ENCODE assay signal across 18 cellular contexts in the genomic region with DNA sequence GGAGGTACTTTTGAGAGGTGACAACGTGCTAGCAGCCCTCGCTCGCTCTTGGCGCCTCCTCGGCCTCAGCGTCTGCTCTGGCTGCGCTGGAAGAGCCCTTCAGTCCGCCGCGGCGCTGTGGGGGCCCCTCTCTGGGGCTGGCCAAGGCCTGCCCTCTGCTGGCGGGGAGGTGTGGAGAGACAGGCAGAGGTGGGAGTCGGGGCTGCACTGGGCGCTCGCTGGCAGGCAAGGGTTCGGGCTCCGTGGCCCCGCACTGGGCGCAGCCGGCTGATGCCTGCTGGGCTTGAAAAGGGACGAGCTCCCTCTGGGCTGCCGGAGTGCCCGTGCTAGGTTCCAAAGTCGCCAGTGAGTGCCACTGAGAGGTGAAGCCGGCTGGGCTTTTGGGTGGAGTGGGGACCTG.
"Had no signal": no experiment of that assay in that cellular context is flagged by ENCODE, and none has a peak within 500 bp of the region (broad histone marks: within the 10 kb centered on the region; RNA-seq: fewer than 3 reads in every experiment).

No MANE protein-coding gene starts in this region.

- H3K4me3 ChIP-seq: body of pancreas, left ventricle myocardium inferior, mucosa of descending colon, neural progenitor cell, psoas muscle, sigmoid colon, upper lobe of right lung had no signal

- DNase-seq: activated B cell treated with CpG ODN at 0.5 μM for 24 hours; activated CD4-positive, alpha-beta memory T cell treated with anti-CD3 and anti-CD28 coated beads, Interleukin-2, amount 10 ng/mL, durations not matched to agents 7 days and 5 days; activated CD4-positive, alpha-beta T cell treated with anti-CD3 and anti-CD28 coated beads for 48 hours; activated naive CD4-positive, alpha-beta T cell treated with Interleukin-2 at 50 U/mL for 16 hours; activated naive CD8-positive, alpha-beta T cell treated with anti-CD3 and anti-CD28 coated beads, Interleukin-2, amount 10 ng/mL, durations not matched to agents 7 days and 5 days; activated T-cell treated with anti-CD3 and anti-CD28 coated beads, Interleukin-2, amount 50 U/mL, for 1 hour; amygdala; body of pancreas; dermis blood vessel endothelial cell; effector memory CD4-positive, alpha-beta T cell; left ventricle myocardium inferior; naive B cell; sigmoid colon; stimulated activated naive B cell treated with anti-CD40 and anti-IgM and Interleukin-4, amounts not matched to agents 10 μg/mL and 1 μg/mL and 100 μg/mL, for 72 hours; upper lobe of right lung had no signal

- H3K9me3 ChIP-seq: body of pancreas, mucosa of descending colon, psoas muscle, sigmoid colon, upper lobe of right lung had no signal

- H3K27me3 ChIP-seq: body of pancreas, neural progenitor cell, sigmoid colon, upper lobe of right lung had no signal

- ATAC-seq: body of pancreas; mucosa of descending colon; psoas muscle; stimulated activated naive B cell treated with anti-CD40 and anti-IgM and Interleukin-4, amounts not matched to agents 10 μg/mL and 1 μg/mL and 100 μg/mL, for 72 hours; upper lobe of right lung had no signal

- H3K36me3 ChIP-seq: left ventricle myocardium inferior, neural progenitor cell, sigmoid colon, upper lobe of right lung had no signal

- H3K4me1 ChIP-seq: body of pancreas, left ventricle myocardium inferior, neural progenitor cell, psoas muscle, upper lobe of right lung had no signal

- H3K27ac ChIP-seq: body of pancreas, left ventricle myocardium inferior, neural progenitor cell, psoas muscle, sigmoid colon, upper lobe of right lung had no signal
